Comparison of ENCODE assay signal across 24 cellular contexts in genomic region chr4:58600290-58600689, GRCh38.
"Had no signal": no experiment of that assay in that cellular context is flagged by ENCODE, and none has a peak within 500 bp of the region (broad histone marks: within the 10 kb centered on the region; RNA-seq: fewer than 3 reads in every experiment).

No MANE protein-coding gene starts in this region.

- H3K27ac Mint-ChIP-seq: effector memory CD8-positive, alpha-beta T cell; naive B cell; nephron; progenitor cell of endocrine pancreas had no signal

- H3K9me3 ChIP-seq: esophagus squamous epithelium, pancreas, suprapubic skin, thyroid gland, upper lobe of left lung, uterus had no signal

- H3K4me3 ChIP-seq: esophagus squamous epithelium, hepatocyte, lung, pancreas, smooth muscle cell, suprapubic skin, thyroid gland, upper lobe of left lung, uterus had no signal

- H3K36me3 Mint-ChIP-seq: naive B cell had no signal

- H3K27ac ChIP-seq: epithelial cell of prostate, esophagus squamous epithelium, hepatocyte, pancreas, suprapubic skin, thyroid gland, upper lobe of left lung, uterus had no signal

- H3K4me1 Mint-ChIP-seq: naive B cell, nephron had no signal

- H3K4me2 ChIP-seq: hepatocyte, smooth muscle cell had no signal

- H3K79me2 ChIP-seq: hepatocyte had no signal

- H2AFZ ChIP-seq: hepatocyte had no signal

- H3K4me3 Mint-ChIP-seq: effector memory CD8-positive, alpha-beta T cell; naive B cell; nephron had no signal

- H3K27me3 ChIP-seq: esophagus squamous epithelium, hepatocyte, pancreas, suprapubic skin, thyroid gland, upper lobe of left lung, uterus had no signal

- H3K9me3 Mint-ChIP-seq: nephron had no signal

- H3K36me3 ChIP-seq: esophagus squamous epithelium, pancreas, suprapubic skin, thyroid gland, upper lobe of left lung, uterus had no signal

- H3K4me1 ChIP-seq: esophagus squamous epithelium, pancreas, suprapubic skin, thyroid gland, upper lobe of left lung, uterus had no signal

- H3K27me3 Mint-ChIP-seq: effector memory CD8-positive, alpha-beta T cell; naive B cell; progenitor cell of endocrine pancreas had no signal

- ATAC-seq: effector memory CD8-positive, alpha-beta T cell; left colon; left ventricle myocardium superior; pancreas; right cardiac atrium; stimulated activated naive CD8-positive, alpha-beta T cell treated with anti-CD3 and anti-CD28 coated beads, Interleukin-15, Interleukin-2, amounts not matched to agents 100 U/mL and 50 U/mL, for 24 hours had no signal

- DNase-seq: effector memory CD8-positive, alpha-beta T cell; esophagus squamous epithelium; foreskin fibroblast; head of caudate nucleus; left colon; left ventricle myocardium superior; mesenchymal stem cell; midbrain; naive B cell; occipital lobe; pancreas; right cardiac atrium; stimulated activated CD4-positive, alpha-beta T cell treated with anti-CD3 and anti-CD28 coated beads, Interleukin-2, amount 100 ng/mL, for 48 hours; stimulated activated naive CD8-positive, alpha-beta T cell treated with anti-CD3 and anti-CD28 coated beads, Interleukin-15, Interleukin-2, amounts not matched to agents 100 U/mL and 50 U/mL, for 24 hours; thyroid gland; upper lobe of left lung; uterus had no signal
